10 cellular contexts compared by ENCODE assay signal in the genomic region with DNA sequence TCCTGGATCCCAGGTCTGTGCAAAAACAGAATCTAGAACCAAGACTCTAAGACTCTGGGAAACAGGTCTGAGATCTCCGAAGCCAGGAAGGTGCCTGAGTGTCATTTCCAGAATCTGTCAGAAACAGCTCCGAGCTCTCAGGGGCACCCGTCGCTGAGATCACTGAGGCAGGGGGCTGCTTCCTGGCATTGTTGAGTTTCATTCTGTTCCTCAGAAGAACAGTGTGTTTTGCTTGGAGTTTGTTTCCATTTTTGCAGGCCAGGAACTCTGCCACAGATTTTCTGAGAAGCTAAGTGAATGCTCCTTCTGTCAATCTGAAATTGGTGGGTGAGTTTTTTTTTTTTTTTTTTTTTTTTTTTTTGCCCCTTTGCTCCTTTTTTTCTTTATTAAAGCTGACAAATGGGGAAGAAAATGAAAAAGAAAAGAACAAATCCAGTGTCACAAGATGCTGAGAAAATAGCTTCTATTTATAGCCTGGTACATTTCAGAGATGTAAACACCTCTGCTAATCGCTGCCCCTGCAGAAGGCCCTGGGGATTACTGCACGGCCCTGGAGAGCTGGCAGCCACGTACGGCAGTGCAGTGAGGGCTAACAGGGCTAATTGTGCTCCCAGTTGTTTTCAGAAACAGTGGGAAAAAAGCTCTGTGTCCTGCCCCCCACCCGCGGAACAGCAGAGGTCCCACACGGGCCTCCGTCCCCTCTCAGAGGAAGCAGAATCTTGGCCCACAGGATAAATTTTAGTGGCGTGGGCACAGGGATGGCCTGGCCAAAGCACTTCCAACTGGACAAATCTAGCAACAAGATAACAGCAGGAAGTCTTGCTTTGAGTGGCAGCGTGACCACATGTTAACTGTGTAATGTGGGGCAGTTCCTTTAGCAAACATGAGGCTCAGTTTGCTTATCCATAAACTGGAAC.
A peak's percentile ranks its signal among the peaks of the same experiment; 100 is the strongest.
DNase-seq lines count a peak whose midpoint lies in the region; ATAC-seq, FAIRE-seq and TF ChIP-seq lines count a peak whose summit lies in the region.
"Had no signal": no experiment of that assay in that cellular context is flagged by ENCODE, and none has a peak within 500 bp of the region (broad histone marks: within the 10 kb centered on the region; RNA-seq: fewer than 3 reads in every experiment).

No MANE protein-coding gene starts in this region.

- no peaks in the 10 kb centered on the region for H3K36me3 ChIP-seq in breast epithelium

- no peaks in the 10 kb centered on the region for H3K4me1 ChIP-seq in breast epithelium

- peak; percentile 38 for FAIRE-seq in H54 (lab: Jason Lieb, UNC)

- TF ChIP-seq CTCF in fibroblast of villous mesenchyme (IDR thresholded peaks at IDR 0.05; ENCODE audit: insufficient read depth, low read depth, low read length), result no peak
- TF ChIP-seq CTCF in breast epithelium (IDR thresholded peaks at IDR 0.05), result no peak

- no peaks in the 10 kb centered on the region for H3K9me3 ChIP-seq in breast epithelium

- no peak overlapping the region for H3K27ac ChIP-seq in breast epithelium

- ATAC-seq in sciatic nerve (peak; percentile 90), HG03571 (IDR thresholded peaks at IDR 0.05; ENCODE audit: unreplicated experiment) (no peak)
- ATAC-seq: PC-3 had no signal

- TF ChIP-seq POLR2A in H54 (IDR thresholded peaks at IDR 0.05; ENCODE audit: low read depth, low read length) (no peak), breast epithelium (IDR thresholded peaks at IDR 0.05) (no peak)

- intact Hi-C loops in sciatic nerve (cut with DNase I) (no loop called here), breast epithelium (cut with DNase I; ENCODE audit: low total_unique reads) (loop anchor here (1.0 kb wide), 1 partner anchor 11 kb away; no protein-coding TSS in a partner anchor)

- DNase-seq in H54 (ENCODE audit: insufficient read length, low spot score) (no peak), NCI-H82 treated with DMSO at 0.1 percent for 48 hours (lab: John Stamatoyannopoulos, UW; ENCODE audit: unreplicated experiment) (peak; percentile 20), fibroblast of villous mesenchyme (ENCODE audit: low read depth) (peak; percentile 88), sciatic nerve (ENCODE audit: low spot score) (no peak), breast epithelium (ENCODE audit: low spot score in 2 of 2) (no peak), NCI-H2227 treated with DMSO at 0.1 percent for 48 hours (lab: John Stamatoyannopoulos, UW) (no peak)
- DNase-seq in activated CD8-positive, alpha-beta memory T cell treated with anti-CD3 and anti-CD28 coated beads, Interleukin-2, amount 50 U/mL, for 4 hours, result no peak
- DNase-seq: activated CD4-positive, alpha-beta T cell treated with anti-CD3 and anti-CD28 coated beads for 1 hour; PC-3 had no signal

- no peaks in the 10 kb centered on the region for H3K27me3 ChIP-seq in breast epithelium

- H3K4me3 ChIP-seq in fibroblast of villous mesenchyme (ENCODE audit: low read depth, low read length) (no peak overlapping the region), breast epithelium (no peak overlapping the region)

Comparison
In these comparisons a context has a peak if more than half of its experiments do, and no peak if none do; other contexts are left out.
1. DNase-seq: peak in NCI-H82 treated with DMSO at 0.1 percent for 48 hours (single experiment) and fibroblast of villous mesenchyme (single experiment); none in H54 (single experiment), sciatic nerve (single experiment), breast epithelium (0 of 2), NCI-H2227 treated with DMSO at 0.1 percent for 48 hours (single experiment) and activated CD8-positive, alpha-beta memory T cell treated with anti-CD3 and anti-CD28 coated beads, Interleukin-2, amount 50 U/mL, for 4 hours (single experiment).